25 cellular contexts compared by ENCODE assay signal in genomic region chr13:74006666-74007065, GRCh38.
"Had no signal": no experiment of that assay in that cellular context is flagged by ENCODE, and none has a peak within 500 bp of the region (broad histone marks: within the 10 kb centered on the region; RNA-seq: fewer than 3 reads in every experiment).

No MANE protein-coding gene starts in this region.

- ATAC-seq: activated CD4-positive, CD25-positive, alpha-beta regulatory T cell treated with anti-CD3 and anti-CD28 coated beads, Interleukin-2, amount 50 U/mL, for 24 hours; effector memory CD8-positive, alpha-beta T cell; gastroesophageal sphincter; left ventricle myocardium superior; right lobe of liver; stimulated activated effector memory CD8-positive, alpha-beta T cell treated with anti-CD3 and anti-CD28 coated beads, Interleukin-12 subunit alpha, Interleukin-12 subunit beta, amount 100 ng/mL, for 72 hours had no signal

- H3K36me3 ChIP-seq: brain microvascular endothelial cell, colonic mucosa, esophagus squamous epithelium, gastroesophageal sphincter, right lobe of liver, vagina had no signal

- H3K27me3 ChIP-seq: brain microvascular endothelial cell, colonic mucosa, dorsolateral prefrontal cortex, esophagus squamous epithelium, gastroesophageal sphincter, right lobe of liver, testis, vagina had no signal

- DNase-seq: activated CD8-positive, alpha-beta memory T cell treated with anti-CD3 and anti-CD28 coated beads, Interleukin-2, amount 50 U/mL, for 48 hours; activated effector memory CD4-positive, alpha-beta T cell treated with Interleukin-2 at 50 U/mL for 16 hours; activated naive CD4-positive, alpha-beta T cell treated with anti-CD3 and anti-CD28 coated beads, Interleukin-2, amount 10 ng/mL, durations not matched to agents 7 days and 5 days; activated T-cell treated with anti-CD3 and anti-CD28 coated beads, Interleukin-2, amount 50 U/mL, for 48 hours; aorta; brain microvascular endothelial cell; colonic mucosa; dorsolateral prefrontal cortex; effector memory CD8-positive, alpha-beta T cell; esophagus squamous epithelium; head of caudate nucleus; hypothalamus; left ventricle myocardium superior; nucleus accumbens; right lobe of liver; stimulated activated CD4-positive, alpha-beta T cell treated with anti-CD3 and anti-CD28 coated beads, Interleukin-1b, Interleukin-23, amount 100 ng/mL, for 48 hours; testis had no signal

- H3K27ac Mint-ChIP-seq: activated naive CD4-positive, alpha-beta T cell treated with anti-CD3 and anti-CD28 coated beads, Interleukin-2, amount 10 ng/mL, durations not matched to agents 7 days and 5 days; stimulated activated effector memory CD8-positive, alpha-beta T cell treated with anti-CD3 and anti-CD28 coated beads, Interleukin-12 subunit alpha, Interleukin-12 subunit beta, amount 100 ng/mL, for 72 hours; T-helper 2 cell treated with Interferon-gamma antibody and Interleukin-4, amounts not matched to agents 5 μg/mL and 100 μg/mL, for 36 hours; type B pancreatic cell had no signal

- H3K27ac ChIP-seq: brain microvascular endothelial cell, colonic mucosa, dorsolateral prefrontal cortex, esophagus squamous epithelium, gastroesophageal sphincter, right lobe of liver, skin epidermis, testis, vagina, VCaP had no signal

- H3K36me3 Mint-ChIP-seq: stimulated activated effector memory CD8-positive, alpha-beta T cell treated with anti-CD3 and anti-CD28 coated beads, Interleukin-12 subunit alpha, Interleukin-12 subunit beta, amount 100 ng/mL, for 72 hours had no signal

- H3K4me1 ChIP-seq: colonic mucosa, esophagus squamous epithelium, right lobe of liver, testis, vagina had no signal

- H3K4me3 ChIP-seq: colonic mucosa, dorsolateral prefrontal cortex, esophagus squamous epithelium, gastroesophageal sphincter, right lobe of liver, skin epidermis, testis, vagina had no signal

- H3K27me3 Mint-ChIP-seq: activated naive CD4-positive, alpha-beta T cell treated with anti-CD3 and anti-CD28 coated beads, Interleukin-2, amount 10 ng/mL, durations not matched to agents 7 days and 5 days; effector memory CD8-positive, alpha-beta T cell; type B pancreatic cell had no signal

- H3K4me3 Mint-ChIP-seq: activated naive CD4-positive, alpha-beta T cell treated with anti-CD3 and anti-CD28 coated beads, Interleukin-2, amount 10 ng/mL, durations not matched to agents 7 days and 5 days; effector memory CD8-positive, alpha-beta T cell; stimulated activated effector memory CD8-positive, alpha-beta T cell treated with anti-CD3 and anti-CD28 coated beads, Interleukin-12 subunit alpha, Interleukin-12 subunit beta, amount 100 ng/mL, for 72 hours; T-helper 2 cell treated with Interferon-gamma antibody and Interleukin-4, amounts not matched to agents 5 μg/mL and 100 μg/mL, for 36 hours; type B pancreatic cell had no signal

- H3K9me3 ChIP-seq: colonic mucosa, esophagus squamous epithelium, gastroesophageal sphincter, right lobe of liver, testis, vagina had no signal

- H3K9me3 Mint-ChIP-seq: activated naive CD4-positive, alpha-beta T cell treated with anti-CD3 and anti-CD28 coated beads, Interleukin-2, amount 10 ng/mL, durations not matched to agents 7 days and 5 days; effector memory CD8-positive, alpha-beta T cell; stimulated activated effector memory CD8-positive, alpha-beta T cell treated with anti-CD3 and anti-CD28 coated beads, Interleukin-12 subunit alpha, Interleukin-12 subunit beta, amount 100 ng/mL, for 72 hours; T-helper 2 cell treated with Interferon-gamma antibody and Interleukin-4, amounts not matched to agents 5 μg/mL and 100 μg/mL, for 36 hours had no signal
